In the genomic region with DNA sequence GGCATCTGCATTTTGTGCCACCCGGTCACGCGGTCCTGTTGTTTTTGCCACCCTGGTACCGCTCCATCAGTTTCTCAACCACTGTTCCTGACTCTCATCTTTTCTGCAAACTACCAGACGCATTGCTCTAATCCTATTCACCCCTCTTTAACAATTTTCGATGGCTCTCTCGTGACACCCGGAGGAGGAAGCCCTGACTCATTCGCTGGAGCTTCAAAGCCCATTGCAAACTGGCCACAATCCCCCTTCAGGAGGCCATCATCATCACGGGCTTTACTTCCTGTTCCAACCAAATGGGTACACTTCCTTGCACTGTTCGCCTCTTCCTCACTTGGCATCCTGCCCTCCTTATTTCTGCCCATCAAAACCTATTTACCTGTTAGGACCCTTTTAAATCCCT, we compare ENCODE assay signal across 33 cellular contexts.
DNase-seq lines count a peak whose midpoint lies in the region; FAIRE-seq and TF ChIP-seq lines count a peak whose summit lies in the region.
"Had no signal": no experiment of that assay in that cellular context is flagged by ENCODE, and none has a peak within 500 bp of the region (broad histone marks: within the 10 kb centered on the region; RNA-seq: fewer than 3 reads in every experiment).

No MANE protein-coding gene starts in this region.

- no peak overlapping the region for H2BK120ac ChIP-seq in H1 (replicated peaks; ENCODE audit: low read depth, low read length)

- peaks cover 0 to 4% of the 10 kb centered on the region in 2 donors for H3K27me3 Mint-ChIP-seq in CD8-positive, alpha-beta memory T cell

- H4K20me1 ChIP-seq in H1 (replicated peaks in 1 of 2; ENCODE audit: control insufficient read depth in 1 of 2, insufficient read depth in 2 of 2, low read length in 2 of 2), result no peaks in the 10 kb centered on the region

- H3K18ac ChIP-seq in H1 (ENCODE audit: extremely low read depth, low read length), result no peak overlapping the region

- no peak overlapping the region for H3K9ac ChIP-seq in H1 (replicated peaks in 1 of 4; ENCODE audit: extremely low read depth in 1 of 4, low read depth in 3 of 4, low read length in 3 of 4)

- TF ChIP-seq POLR2A in H1 (IDR thresholded peaks at IDR 0.05; ENCODE audit: control extremely low read depth in 1 of 2, low read depth in 2 of 2, low read length in 2 of 2), result no peak

- TF ChIP-seq RAD21 in H1 (IDR thresholded peaks at IDR 0.05 in 1 of 2, conservative IDR thresholded peaks at IDR 0.05 in 1 of 2; ENCODE audit: low read depth in 2 of 2, low read length in 2 of 2), result no peak

- H3K23ac ChIP-seq in H1 (ENCODE audit: insufficient read length), result no peak overlapping the region

- WGBS in H1 (ENCODE audit: extremely low coverage in 1 of 2, insufficient coverage in 1 of 2, insufficient read length in 1 of 2, insufficient replicate concordance in 2 of 2, low coverage in 1 of 2, low lambda C conversion rate in 2 of 2, missing lambda C conversion rate in 1 of 2), 2 experiments, result 87% methylated on average over 11 of the region's 11 CpGs; no CpG with 5 or more reads in 1 of the 2 experiments

- H3K56ac ChIP-seq in H1 (replicated peaks; ENCODE audit: insufficient read length, low read depth, low read length), result no peak overlapping the region

- no peaks in the 10 kb centered on the region for H3K9me3 ChIP-seq in H1 (ENCODE audit: insufficient read depth in 2 of 2, low read depth in 1 of 2, low read length in 1 of 2)
- H3K9me3 ChIP-seq in CD8-positive, alpha-beta memory T cell (ENCODE audit: low read length), result no peaks in the 10 kb centered on the region
- H3K9me3 ChIP-seq: colonic mucosa, esophagus muscularis mucosa, heart left ventricle, neutrophil, spleen, stomach, uterus had no signal

- no peak overlapping the region; the same call in 1 of the 2 replicates for H2BK12ac ChIP-seq in H1 (ENCODE audit: low read depth, low read length)

- no peaks in the 10 kb centered on the region for H3K23me2 ChIP-seq in H1 (ENCODE audit: low read depth, low read length)

- H2AFZ ChIP-seq in H1 (ENCODE audit: low read length), result no peak overlapping the region

- no peak overlapping the region for H3K4me3 Mint-ChIP-seq in CD8-positive, alpha-beta memory T cell
- H3K4me3 Mint-ChIP-seq: IgD-negative memory B cell, naive B cell had no signal

- peaks cover 0 to 6% (median 1%) of the 10 kb centered on the region in 3 donors for H3K4me1 Mint-ChIP-seq in CD8-positive, alpha-beta memory T cell

- H3K27ac Mint-ChIP-seq in CD8-positive, alpha-beta memory T cell, result peak overlapping the region in 2 of 8 donors; percentile 41 to 61
- H3K27ac Mint-ChIP-seq: IgD-negative memory B cell had no signal

- no peak overlapping the region for H2AK5ac ChIP-seq in H1 (ENCODE audit: low read depth, low read length)

- CTCF ChIA-PET in H1 (lab: Charles Lee; ENCODE audit: partially characterized antibody), result interaction anchor here (0.7 to 3.1 kb wide), 9 partner anchors 8 to 910 kb away, joined by 3 to 15 read pairs (median 3); no protein-coding TSS in a partner anchor
- CTCF ChIA-PET in CD8-positive, alpha-beta memory T cell (lab: Charles Lee), result interaction anchor here (1.3 to 4.0 kb wide), 2 partner anchors 263 to 874 kb away, joined by 3 to 34 read pairs; no protein-coding TSS in a partner anchor

- no peaks in the 10 kb centered on the region for H3K36me3 Mint-ChIP-seq in CD8-positive, alpha-beta memory T cell
- H3K36me3 Mint-ChIP-seq: IgD-negative memory B cell, naive B cell had no signal

- TF ChIP-seq CTCF in H1 (IDR thresholded peaks at IDR 0.05; ENCODE audit: control extremely low read depth in 1 of 3, insufficient read depth in 1 of 3, low read depth in 1 of 3, low read length in 3 of 3) (no peak), coronary artery (IDR thresholded peaks at IDR 0.05) (no peak)

- H3K36me3 ChIP-seq in H1 (ENCODE audit: control insufficient read depth in 2 of 4, insufficient read depth in 4 of 4, low read length in 3 of 4), result no peaks in the 10 kb centered on the region
- H3K36me3 ChIP-seq in CD8-positive, alpha-beta memory T cell (ENCODE audit: insufficient read depth, low read length), result no peaks in the 10 kb centered on the region
- H3K36me3 ChIP-seq: colonic mucosa, esophagus muscularis mucosa, heart left ventricle, neutrophil, spleen, stomach, uterus, WERI-Rb-1 had no signal

- no peak overlapping the region for H3K4ac ChIP-seq in H1 (replicated peaks; ENCODE audit: insufficient read length, low read depth, low read length)

- no peak for FAIRE-seq in H1 (lab: Jason Lieb, UNC)
- FAIRE-seq: astrocyte had no signal

- H3K4me3 ChIP-seq in H1 (ENCODE audit: extremely low read depth in 1 of 4, insufficient read depth in 2 of 4, low read depth in 3 of 4, low read length in 4 of 4), result no peak overlapping the region
- no peak overlapping the region for H3K4me3 ChIP-seq in CD8-positive, alpha-beta memory T cell (ENCODE audit: low read length)
- H3K4me3 ChIP-seq in coronary artery, result no peak overlapping the region
- H3K4me3 ChIP-seq: colonic mucosa, esophagus muscularis mucosa, heart left ventricle, spleen, stomach, uterus had no signal

- peaks cover 0 to 10% (median 7%) of the 10 kb centered on the region in 4 experiments; a peak in 5 of 7 replicates for H3K4me1 ChIP-seq in H1 (replicated peaks in 1 of 4; ENCODE audit: control insufficient read depth in 3 of 4, insufficient read depth in 4 of 4, low read length in 3 of 4)
- no peaks in the 10 kb centered on the region for H3K4me1 ChIP-seq in CD8-positive, alpha-beta memory T cell (ENCODE audit: insufficient read depth, low read length)
- H3K4me1 ChIP-seq: uterus had no signal

- no peaks in the 10 kb centered on the region for H3K79me2 ChIP-seq in H1 (ENCODE audit: control insufficient read depth in 1 of 2, insufficient read depth in 2 of 2, low read length in 2 of 2)

- no peak overlapping the region for H3K27ac ChIP-seq in H1 (ENCODE audit: low read depth, low read length)
- H3K27ac ChIP-seq in CD8-positive, alpha-beta memory T cell (ENCODE audit: low read depth, low read length), result no peak overlapping the region
- H3K27ac ChIP-seq in coronary artery, result no peak overlapping the region
- H3K27ac ChIP-seq: colonic mucosa, esophagus muscularis mucosa, heart left ventricle, neutrophil, spleen, stomach, uterus, WERI-Rb-1 had no signal

- H4K91ac ChIP-seq in H1 (replicated peaks; ENCODE audit: insufficient read length, low read length), result no peak overlapping the region

- no peak overlapping the region for H4K5ac ChIP-seq in H1 (ENCODE audit: insufficient read length, low read depth, low read length)

- H3K4me2 ChIP-seq in H1 (ENCODE audit: insufficient read depth in 1 of 2, low read depth in 2 of 2, low read length in 2 of 2), result no peak overlapping the region

- no peak overlapping the region for H4K8ac ChIP-seq in H1 (ENCODE audit: extremely low read depth, insufficient read depth, low read length)

- no peak overlapping the region for H2BK5ac ChIP-seq in H1 (ENCODE audit: low read depth, low read length)

- H3K14ac ChIP-seq in H1 (ENCODE audit: insufficient read length), result no peak overlapping the region

- H2BK20ac ChIP-seq in H1 (ENCODE audit: low read length), result 0 out of 2 replicates have a peak overlapping the region, but pooled peaks have one; percentile 9

- POLR2A ChIA-PET in H1 (lab: Charles Lee; ENCODE audit: partially characterized antibody), result no interaction called here
- POLR2A ChIA-PET in CD8-positive, alpha-beta memory T cell (lab: Charles Lee), result no interaction called here

- no peak overlapping the region for H2BK15ac ChIP-seq in H1 (ENCODE audit: low read length)

- no peak for TF ChIP-seq EP300 in H1 (IDR thresholded peaks at IDR 0.05; ENCODE audit: borderline replicate concordance in 1 of 2, low read depth in 2 of 2, low read length in 2 of 2)

- H3K27me3 ChIP-seq in H1 (replicated peaks in 1 of 4; ENCODE audit: control insufficient read depth in 3 of 4, extremely low read depth in 1 of 4, insufficient read depth in 3 of 4, low read length in 3 of 4), result no peaks in the 10 kb centered on the region
- no peaks in the 10 kb centered on the region for H3K27me3 ChIP-seq in CD8-positive, alpha-beta memory T cell (ENCODE audit: insufficient read depth, low read length, poor library complexity, severe bottlenecking)
- H3K27me3 ChIP-seq: colonic mucosa, esophagus muscularis mucosa, heart left ventricle, spleen, stomach, uterus had no signal

- peaks cover 0 to 1% (median 0%) of the 10 kb centered on the region in 5 donors for H3K9me3 Mint-ChIP-seq in CD8-positive, alpha-beta memory T cell
- H3K9me3 Mint-ChIP-seq: IgD-negative memory B cell, naive B cell had no signal

- H3K79me1 ChIP-seq in H1 (ENCODE audit: low read depth, low read length), result no peaks in the 10 kb centered on the region

- DNase-seq in AG08395 (ENCODE audit: low spot score), result peak; percentile 33
- DNase-seq in EL, result peak; percentile 23
- peak; percentile 39 for DNase-seq in RPMI7951 (ENCODE audit: low read depth)
- no peak for DNase-seq in H1 (ENCODE audit: low read depth in 1 of 2, low spot score in 2 of 2)
- DNase-seq in NOMO-1 (lab: John Stamatoyannopoulos, UW; ENCODE audit: unreplicated experiment in 2 of 2), result no peak
- no peak for DNase-seq in CD8-positive, alpha-beta memory T cell
- DNase-seq in coronary artery (ENCODE audit: low spot score), result no peak
- DNase-seq in COR-L47 (lab: John Stamatoyannopoulos, UW), result no peak
- DNase-seq: activated CD4-positive, alpha-beta T cell treated with anti-CD3 and anti-CD28 coated beads for 4 hours; activated effector memory CD4-positive, alpha-beta T cell treated with Interleukin-2 at 50 U/mL for 16 hours; colonic mucosa; DMS53; foreskin melanocyte; GF-D8; heart left ventricle; midbrain; naive B cell; NCI-H1092 treated with DMSO at 0.1 percent for 48 hours; NCI-H187; NCI-H2171; NCI-H510A treated with DMSO at 0.1 percent for 48 hours; right cardiac atrium; SHP77; spleen; stimulated activated CD4-positive, alpha-beta T cell treated with anti-CD3 and anti-CD28 coated beads, Interleukin-4, amount 100 ng/mL, for 1 hour; stomach; T-helper 9 cell; uterus; WERI-Rb-1 had no signal

TF ChIP-seq in H1, 55 proteins besides CTCF, POLR2A, EP300 and RAD21:
- TF ChIP-seq SRF (IDR thresholded peaks at IDR 0.05; ENCODE audit: low read depth, low read length) (no peak), TCF12 (IDR thresholded peaks at IDR 0.05; ENCODE audit: low read depth, low read length) (no peak), CHD2 (IDR thresholded peaks at IDR 0.05; ENCODE audit: low read length) (no peak), FOSL1 (IDR thresholded peaks at IDR 0.05; ENCODE audit: insufficient read depth, low read depth, low read length) (no peak), EGR1 (IDR thresholded peaks at IDR 0.05; ENCODE audit: borderline replicate concordance, low read depth, low read length) (no peak), NRF1 (IDR thresholded peaks at IDR 0.05; ENCODE audit: low read depth, low read length) (no peak)

Comparison
In these comparisons a context has a peak if more than half of its experiments do, and no peak if none do; other contexts are left out.
1. DNase-seq: peak in AG08395 (single experiment), EL (single experiment) and RPMI7951 (single experiment); none in H1 (0 of 2), NOMO-1 (0 of 2), CD8-positive, alpha-beta memory T cell (0 of 5), coronary artery (single experiment) and COR-L47 (single experiment).